Comparison of ENCODE assay signal across 1 cellular context in genomic region chr19:34171877-34172660, GRCh38.
A peak's percentile ranks its signal among the peaks of the same experiment; 100 is the strongest.
TF ChIP-seq lines count a peak whose summit lies in the region.

Gene LSM14A (plus strand): TSS chr19:34172504. CDS start chr19:34172643, 139 bp downstream.

TF ChIP-seq in HEK293, 187 proteins besides CTCF, POLR2A, EP300 and RAD21 (continued from another document and continues in another):
- peak; percentile 30; the same call in 1 of the 2 replicates for TF ChIP-seq REST (tag by site-specific recombination; IDR thresholded peaks at IDR 0.05)
- TF ChIP-seq, protein P1, sequence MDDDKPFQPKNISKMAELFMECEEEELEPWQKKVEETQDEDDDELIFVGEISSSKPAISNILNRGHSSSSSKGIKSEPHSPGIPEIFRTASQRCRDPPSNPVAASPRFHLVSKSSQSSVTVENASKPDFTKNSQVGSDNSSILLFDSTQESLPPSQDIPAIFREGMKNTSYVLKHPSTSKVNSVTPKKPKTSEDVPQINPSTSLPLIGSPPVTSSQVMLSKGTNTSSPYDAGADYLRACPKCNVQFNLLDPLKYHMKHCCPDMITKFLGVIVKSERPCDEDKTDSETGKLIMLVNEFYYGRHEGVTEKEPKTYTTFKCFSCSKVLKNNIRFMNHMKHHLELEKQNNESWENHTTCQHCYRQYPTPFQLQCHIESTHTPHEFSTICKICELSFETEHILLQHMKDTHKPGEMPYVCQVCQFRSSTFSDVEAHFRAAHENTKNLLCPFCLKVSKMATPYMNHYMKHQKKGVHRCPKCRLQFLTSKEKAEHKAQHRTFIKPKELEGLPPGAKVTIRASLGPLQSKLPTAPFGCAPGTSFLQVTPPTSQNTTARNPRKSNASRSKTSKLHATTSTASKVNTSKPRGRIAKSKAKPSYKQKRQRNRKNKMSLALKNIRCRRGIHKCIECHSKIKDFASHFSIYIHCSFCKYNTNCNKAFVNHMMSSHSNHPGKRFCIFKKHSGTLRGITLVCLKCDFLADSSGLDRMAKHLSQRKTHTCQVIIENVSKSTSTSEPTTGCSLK (tag by site-specific recombination; IDR thresholded peaks at IDR 0.05) = no peak
- TF ChIP-seq ZNF114 (tag by site-specific recombination; IDR thresholded peaks at IDR 0.05) = no peak
- TF ChIP-seq KLF1 (tag by site-specific recombination; IDR thresholded peaks at IDR 0.05) = no peak
- peak; percentile 76 for TF ChIP-seq ZNF121 (tag by site-specific recombination; IDR thresholded peaks at IDR 0.05)
- TF ChIP-seq ZNF654 (tag by site-specific recombination; IDR thresholded peaks at IDR 0.05; ENCODE audit: low read depth) = no peak
- TF ChIP-seq, protein P2, sequence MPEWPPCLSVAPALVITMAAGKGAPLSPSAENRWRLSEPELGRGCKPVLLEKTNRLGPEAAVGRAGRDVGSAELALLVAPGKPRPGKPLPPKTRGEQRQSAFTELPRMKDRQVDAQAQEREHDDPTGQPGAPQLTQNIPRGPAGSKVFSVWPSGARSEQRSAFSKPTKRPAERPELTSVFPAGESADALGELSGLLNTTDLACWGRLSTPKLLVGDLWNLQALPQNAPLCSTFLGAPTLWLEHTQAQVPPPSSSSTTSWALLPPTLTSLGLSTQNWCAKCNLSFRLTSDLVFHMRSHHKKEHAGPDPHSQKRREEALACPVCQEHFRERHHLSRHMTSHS (tag by site-specific recombination; IDR thresholded peaks at IDR 0.05) = 0 out of 2 replicates have a peak, but pooled peaks have one; percentile 49
- 0 out of 2 replicates have a peak, but pooled peaks have one; percentile 18 for TF ChIP-seq ZNF16 (tag by site-specific recombination; IDR thresholded peaks at IDR 0.05; ENCODE audit: low read depth)
- TF ChIP-seq, protein P3, sequence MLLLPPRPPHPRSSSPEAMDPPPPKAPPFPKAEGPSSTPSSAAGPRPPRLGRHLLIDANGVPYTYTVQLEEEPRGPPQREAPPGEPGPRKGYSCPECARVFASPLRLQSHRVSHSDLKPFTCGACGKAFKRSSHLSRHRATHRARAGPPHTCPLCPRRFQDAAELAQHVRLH (tag by site-specific recombination; IDR thresholded peaks at IDR 0.05) = peak; percentile 85
- TF ChIP-seq ZNF560 (tag by site-specific recombination; IDR thresholded peaks at IDR 0.05; ENCODE audit: borderline replicate concordance) = no peak
- TF ChIP-seq, protein P4, sequence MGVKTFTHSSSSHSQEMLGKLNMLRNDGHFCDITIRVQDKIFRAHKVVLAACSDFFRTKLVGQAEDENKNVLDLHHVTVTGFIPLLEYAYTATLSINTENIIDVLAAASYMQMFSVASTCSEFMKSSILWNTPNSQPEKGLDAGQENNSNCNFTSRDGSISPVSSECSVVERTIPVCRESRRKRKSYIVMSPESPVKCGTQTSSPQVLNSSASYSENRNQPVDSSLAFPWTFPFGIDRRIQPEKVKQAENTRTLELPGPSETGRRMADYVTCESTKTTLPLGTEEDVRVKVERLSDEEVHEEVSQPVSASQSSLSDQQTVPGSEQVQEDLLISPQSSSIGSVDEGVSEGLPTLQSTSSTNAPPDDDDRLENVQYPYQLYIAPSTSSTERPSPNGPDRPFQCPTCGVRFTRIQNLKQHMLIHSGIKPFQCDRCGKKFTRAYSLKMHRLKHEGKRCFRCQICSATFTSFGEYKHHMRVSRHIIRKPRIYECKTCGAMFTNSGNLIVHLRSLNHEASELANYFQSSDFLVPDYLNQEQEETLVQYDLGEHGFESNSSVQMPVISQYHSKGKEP (tag by site-specific recombination; IDR thresholded peaks at IDR 0.05) = peak; percentile 76
- TF ChIP-seq ZNF239 (tag by site-specific recombination; IDR thresholded peaks at IDR 0.05) = peak; percentile 84
- TF ChIP-seq, protein P5, sequence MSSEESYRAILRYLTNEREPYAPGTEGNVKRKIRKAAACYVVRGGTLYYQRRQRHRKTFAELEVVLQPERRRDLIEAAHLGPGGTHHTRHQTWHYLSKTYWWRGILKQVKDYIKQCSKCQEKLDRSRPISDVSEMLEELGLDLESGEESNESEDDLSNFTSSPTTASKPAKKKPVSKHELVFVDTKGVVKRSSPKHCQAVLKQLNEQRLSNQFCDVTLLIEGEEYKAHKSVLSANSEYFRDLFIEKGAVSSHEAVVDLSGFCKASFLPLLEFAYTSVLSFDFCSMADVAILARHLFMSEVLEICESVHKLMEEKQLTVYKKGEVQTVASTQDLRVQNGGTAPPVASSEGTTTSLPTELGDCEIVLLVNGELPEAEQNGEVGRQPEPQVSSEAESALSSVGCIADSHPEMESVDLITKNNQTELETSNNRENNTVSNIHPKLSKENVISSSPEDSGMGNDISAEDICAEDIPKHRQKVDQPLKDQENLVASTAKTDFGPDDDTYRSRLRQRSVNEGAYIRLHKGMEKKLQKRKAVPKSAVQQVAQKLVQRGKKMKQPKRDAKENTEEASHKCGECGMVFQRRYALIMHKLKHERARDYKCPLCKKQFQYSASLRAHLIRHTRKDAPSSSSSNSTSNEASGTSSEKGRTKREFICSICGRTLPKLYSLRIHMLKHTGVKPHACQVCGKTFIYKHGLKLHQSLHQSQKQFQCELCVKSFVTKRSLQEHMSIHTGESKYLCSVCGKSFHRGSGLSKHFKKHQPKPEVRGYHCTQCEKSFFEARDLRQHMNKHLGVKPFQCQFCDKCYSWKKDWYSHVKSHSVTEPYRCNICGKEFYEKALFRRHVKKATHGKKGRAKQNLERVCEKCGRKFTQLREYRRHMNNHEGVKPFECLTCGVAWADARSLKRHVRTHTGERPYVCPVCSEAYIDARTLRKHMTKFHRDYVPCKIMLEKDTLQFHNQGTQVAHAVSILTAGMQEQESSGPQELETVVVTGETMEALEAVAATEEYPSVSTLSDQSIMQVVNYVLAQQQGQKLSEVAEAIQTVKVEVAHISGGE (tag by site-specific recombination; conservative IDR thresholded peaks at IDR 0.05; ENCODE audit: low read depth) = peak; percentile 53
- TF ChIP-seq ZNF707 (tag by site-specific recombination; IDR thresholded peaks at IDR 0.05) = no peak
- TF ChIP-seq INSM2 (tag by site-specific recombination; IDR thresholded peaks at IDR 0.05) = peak; percentile 43; the same call in 1 of the 2 replicates
- peak; percentile 79 for TF ChIP-seq SCRT2 (tag by site-specific recombination; IDR thresholded peaks at IDR 0.05)
- TF ChIP-seq MEIS1 (CRISPR knock-in tag; IDR thresholded peaks at IDR 0.05; ENCODE audit: borderline replicate concordance) = 0 out of 2 replicates have a peak, but pooled peaks have one; percentile 40
- TF ChIP-seq REPIN1 (tag by site-specific recombination; IDR thresholded peaks at IDR 0.05; ENCODE audit: low read depth) = peak; percentile 92; the same call in 1 of the 2 replicates
- peak; percentile 93; the same call in 1 of the 2 replicates for TF ChIP-seq ZBTB7A (tag by site-specific recombination; IDR thresholded peaks at IDR 0.05; ENCODE audit: low read depth)
- peak; percentile 52; the same call in 1 of the 2 replicates for TF ChIP-seq TRIM28 (IDR thresholded peaks at IDR 0.05; ENCODE audit: borderline replicate concordance, low read length)
- TF ChIP-seq, protein P6, sequence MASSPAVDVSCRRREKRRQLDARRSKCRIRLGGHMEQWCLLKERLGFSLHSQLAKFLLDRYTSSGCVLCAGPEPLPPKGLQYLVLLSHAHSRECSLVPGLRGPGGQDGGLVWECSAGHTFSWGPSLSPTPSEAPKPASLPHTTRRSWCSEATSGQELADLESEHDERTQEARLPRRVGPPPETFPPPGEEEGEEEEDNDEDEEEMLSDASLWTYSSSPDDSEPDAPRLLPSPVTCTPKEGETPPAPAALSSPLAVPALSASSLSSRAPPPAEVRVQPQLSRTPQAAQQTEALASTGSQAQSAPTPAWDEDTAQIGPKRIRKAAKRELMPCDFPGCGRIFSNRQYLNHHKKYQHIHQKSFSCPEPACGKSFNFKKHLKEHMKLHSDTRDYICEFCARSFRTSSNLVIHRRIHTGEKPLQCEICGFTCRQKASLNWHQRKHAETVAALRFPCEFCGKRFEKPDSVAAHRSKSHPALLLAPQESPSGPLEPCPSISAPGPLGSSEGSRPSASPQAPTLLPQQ (tag by site-specific recombination; IDR thresholded peaks at IDR 0.05) = peak; percentile 80
- TF ChIP-seq, protein P7, sequence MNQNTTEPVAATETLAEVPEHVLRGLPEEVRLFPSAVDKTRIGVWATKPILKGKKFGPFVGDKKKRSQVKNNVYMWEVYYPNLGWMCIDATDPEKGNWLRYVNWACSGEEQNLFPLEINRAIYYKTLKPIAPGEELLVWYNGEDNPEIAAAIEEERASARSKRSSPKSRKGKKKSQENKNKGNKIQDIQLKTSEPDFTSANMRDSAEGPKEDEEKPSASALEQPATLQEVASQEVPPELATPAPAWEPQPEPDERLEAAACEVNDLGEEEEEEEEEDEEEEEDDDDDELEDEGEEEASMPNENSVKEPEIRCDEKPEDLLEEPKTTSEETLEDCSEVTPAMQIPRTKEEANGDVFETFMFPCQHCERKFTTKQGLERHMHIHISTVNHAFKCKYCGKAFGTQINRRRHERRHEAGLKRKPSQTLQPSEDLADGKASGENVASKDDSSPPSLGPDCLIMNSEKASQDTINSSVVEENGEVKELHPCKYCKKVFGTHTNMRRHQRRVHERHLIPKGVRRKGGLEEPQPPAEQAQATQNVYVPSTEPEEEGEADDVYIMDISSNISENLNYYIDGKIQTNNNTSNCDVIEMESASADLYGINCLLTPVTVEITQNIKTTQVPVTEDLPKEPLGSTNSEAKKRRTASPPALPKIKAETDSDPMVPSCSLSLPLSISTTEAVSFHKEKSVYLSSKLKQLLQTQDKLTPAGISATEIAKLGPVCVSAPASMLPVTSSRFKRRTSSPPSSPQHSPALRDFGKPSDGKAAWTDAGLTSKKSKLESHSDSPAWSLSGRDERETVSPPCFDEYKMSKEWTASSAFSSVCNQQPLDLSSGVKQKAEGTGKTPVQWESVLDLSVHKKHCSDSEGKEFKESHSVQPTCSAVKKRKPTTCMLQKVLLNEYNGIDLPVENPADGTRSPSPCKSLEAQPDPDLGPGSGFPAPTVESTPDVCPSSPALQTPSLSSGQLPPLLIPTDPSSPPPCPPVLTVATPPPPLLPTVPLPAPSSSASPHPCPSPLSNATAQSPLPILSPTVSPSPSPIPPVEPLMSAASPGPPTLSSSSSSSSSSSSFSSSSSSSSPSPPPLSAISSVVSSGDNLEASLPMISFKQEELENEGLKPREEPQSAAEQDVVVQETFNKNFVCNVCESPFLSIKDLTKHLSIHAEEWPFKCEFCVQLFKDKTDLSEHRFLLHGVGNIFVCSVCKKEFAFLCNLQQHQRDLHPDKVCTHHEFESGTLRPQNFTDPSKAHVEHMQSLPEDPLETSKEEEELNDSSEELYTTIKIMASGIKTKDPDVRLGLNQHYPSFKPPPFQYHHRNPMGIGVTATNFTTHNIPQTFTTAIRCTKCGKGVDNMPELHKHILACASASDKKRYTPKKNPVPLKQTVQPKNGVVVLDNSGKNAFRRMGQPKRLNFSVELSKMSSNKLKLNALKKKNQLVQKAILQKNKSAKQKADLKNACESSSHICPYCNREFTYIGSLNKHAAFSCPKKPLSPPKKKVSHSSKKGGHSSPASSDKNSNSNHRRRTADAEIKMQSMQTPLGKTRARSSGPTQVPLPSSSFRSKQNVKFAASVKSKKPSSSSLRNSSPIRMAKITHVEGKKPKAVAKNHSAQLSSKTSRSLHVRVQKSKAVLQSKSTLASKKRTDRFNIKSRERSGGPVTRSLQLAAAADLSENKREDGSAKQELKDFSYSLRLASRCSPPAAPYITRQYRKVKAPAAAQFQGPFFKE (tag by site-specific recombination; IDR thresholded peaks at IDR 0.05; ENCODE audit: borderline replicate concordance) = peak; percentile 93; the same call in 1 of the 2 replicates
- 0 out of 2 replicates have a peak, but pooled peaks have one; percentile 35 for TF ChIP-seq ZNF157 (tag by site-specific recombination; IDR thresholded peaks at IDR 0.05)
- TF ChIP-seq ZNF10 (tag by site-specific recombination; IDR thresholded peaks at IDR 0.05) = peak; percentile 61
- TF ChIP-seq ZXDB (tag by site-specific recombination; IDR thresholded peaks at IDR 0.05) = peak; percentile 99
- TF ChIP-seq ZNF449 (tag by site-specific recombination; IDR thresholded peaks at IDR 0.05) = peak; percentile 74
- TF ChIP-seq ZNF214 (tag by site-specific recombination; IDR thresholded peaks at IDR 0.05; ENCODE audit: borderline replicate concordance) = no peak
- TF ChIP-seq SP2 (tag by site-specific recombination; IDR thresholded peaks at IDR 0.05) = peak; percentile 41
- TF ChIP-seq MZF1 (tag by site-specific recombination; IDR thresholded peaks at IDR 0.05; ENCODE audit: borderline replicate concordance) = peak; percentile 47; the same call in 1 of the 2 replicates
- no peak for TF ChIP-seq ZNF426 (tag by site-specific recombination; IDR thresholded peaks at IDR 0.05)
